In genomic region chr11:50077526-50077925, GRCh38 we compare ENCODE assay signal across 27 cellular contexts. TPM values are rescaled to one million over a fixed set of nuclear protein-coding genes. Genes with fewer than 3 reads are reported as not detected.
DNase-seq lines count a peak whose midpoint lies in the region; TF ChIP-seq lines count a peak whose summit lies in the region.
"Had no signal": no experiment of that assay in that cellular context is flagged by ENCODE, and none has a peak within 500 bp of the region (broad histone marks: within the 10 kb centered on the region; RNA-seq: fewer than 3 reads in every experiment).

No MANE protein-coding gene starts in this region.

- H3K4me2 ChIP-seq in Karpas-422 (ENCODE audit: low read depth, low read length, poor library complexity, severe bottlenecking): no peak overlapping the region
- H3K4me2 ChIP-seq: BLaER1 had no signal

- H3K4me1 Mint-ChIP-seq in IgD-negative memory B cell (no peaks in the 10 kb centered on the region), osteocyte (ENCODE audit: unreplicated experiment) (no peaks in the 10 kb centered on the region)
- H3K4me1 Mint-ChIP-seq: CD14-positive monocyte; CD4-positive, CD25-positive, alpha-beta regulatory T cell; CD8-positive, alpha-beta memory T cell had no signal

- peaks cover 3% of the 10 kb centered on the region for H3K36me3 Mint-ChIP-seq in IgD-negative memory B cell
- H3K36me3 Mint-ChIP-seq in osteocyte (ENCODE audit: unreplicated experiment): no peaks in the 10 kb centered on the region
- H3K36me3 Mint-ChIP-seq: CD14-positive monocyte; CD4-positive, alpha-beta memory T cell; CD4-positive, CD25-positive, alpha-beta regulatory T cell had no signal

- H3K4me3 Mint-ChIP-seq in IgD-negative memory B cell (no peak overlapping the region), osteocyte (ENCODE audit: unreplicated experiment) (no peak overlapping the region)
- H3K4me3 Mint-ChIP-seq: CD14-positive monocyte; CD4-positive, alpha-beta memory T cell; CD4-positive, CD25-positive, alpha-beta regulatory T cell had no signal

- no peaks in the 10 kb centered on the region for H3K27me3 Mint-ChIP-seq in IgD-negative memory B cell
- H3K27me3 Mint-ChIP-seq in osteocyte (ENCODE audit: unreplicated experiment): no peaks in the 10 kb centered on the region
- H3K27me3 Mint-ChIP-seq: CD4-positive, alpha-beta memory T cell; CD4-positive, CD25-positive, alpha-beta regulatory T cell; CD8-positive, alpha-beta memory T cell had no signal

- no peak for TF ChIP-seq CTCF in osteocyte (IDR thresholded peaks at IDR 0.05)
- TF ChIP-seq CTCF in WERI-Rb-1 (IDR thresholded peaks at IDR 0.05; ENCODE audit: low read depth, low read length): no peak

- H3K9me3 Mint-ChIP-seq in IgD-negative memory B cell (peaks cover 0 to 9% (median 5%) of the 10 kb centered on the region in 3 donors), osteocyte (ENCODE audit: unreplicated experiment) (peaks cover 62% of the 10 kb centered on the region)

- peak overlapping the region in 2 of 3 donors; percentile 8 to 11 for H3K27ac Mint-ChIP-seq in IgD-negative memory B cell
- no peak overlapping the region for H3K27ac Mint-ChIP-seq in osteocyte (ENCODE audit: unreplicated experiment)
- H3K27ac Mint-ChIP-seq: CD14-positive monocyte; CD4-positive, alpha-beta memory T cell; CD4-positive, CD25-positive, alpha-beta regulatory T cell; CD8-positive, alpha-beta memory T cell had no signal

- H3K4me3 ChIP-seq in Karpas-422 (ENCODE audit: low read length) (no peak overlapping the region), WERI-Rb-1 (ENCODE audit: low read depth, low read length) (no peak overlapping the region)
- H3K4me3 ChIP-seq: BLaER1, GM12878 had no signal

- H3K27ac ChIP-seq in Karpas-422 (ENCODE audit: low read length) (no peak overlapping the region), WERI-Rb-1 (no peak overlapping the region)
- H3K27ac ChIP-seq: BLaER1 had no signal

- no peaks in the 10 kb centered on the region for H3K9me3 ChIP-seq in Karpas-422 (ENCODE audit: low read length)
- no peaks in the 10 kb centered on the region for H3K9me3 ChIP-seq in WERI-Rb-1 (ENCODE audit: severe bottlenecking)
- H3K9me3 ChIP-seq: BE2C had no signal

- DNase-seq in Karpas-422 (no peak), osteocyte (ENCODE audit: extremely low spot score, unreplicated experiment) (peak; percentile 71), WERI-Rb-1 (no peak)
- no peak for DNase-seq in activated CD4-positive, alpha-beta T cell treated with anti-CD3 and anti-CD28 coated beads for 1 hour
- DNase-seq: 8988T; ACHN; BE2C; C1 segment of cervical spinal cord; CD4-positive, alpha-beta memory T cell; CD4-positive, CD25-positive, alpha-beta regulatory T cell; CD8-positive, alpha-beta memory T cell; COR-L47; DMS 273 treated with DMSO at 0.1 percent for 48 hours; DMS153; DMS53; DMS79; DND-41; EL; GDM1 had no signal

- H3K9ac ChIP-seq in Karpas-422 (ENCODE audit: low read length): no peak overlapping the region
- H3K9ac ChIP-seq: BLaER1 had no signal

- H2AFZ ChIP-seq in Karpas-422 (ENCODE audit: low read length): peak overlapping the region; percentile 81; the same call in 1 of the 2 replicates

- H3K79me2 ChIP-seq in Karpas-422 (ENCODE audit: low read length): no peaks in the 10 kb centered on the region

- H3K27me3 ChIP-seq in Karpas-422 (ENCODE audit: low read length) (no peaks in the 10 kb centered on the region), WERI-Rb-1 (ENCODE audit: insufficient read depth, low read depth, severe bottlenecking) (peaks cover 11% of the 10 kb centered on the region)
- H3K27me3 ChIP-seq: BE2C, BLaER1 had no signal

- H4K20me1 ChIP-seq in Karpas-422 (ENCODE audit: insufficient read depth, low read depth, low read length): no peaks in the 10 kb centered on the region
- H4K20me1 ChIP-seq: BLaER1 had no signal

- H3K9me2 ChIP-seq in Karpas-422 (replicated peaks; ENCODE audit: insufficient read depth, low read length): no peaks in the 10 kb centered on the region

- H3K36me3 ChIP-seq in Karpas-422 (ENCODE audit: insufficient read depth, low read length): no peaks in the 10 kb centered on the region
- no peaks in the 10 kb centered on the region for H3K36me3 ChIP-seq in WERI-Rb-1
- H3K36me3 ChIP-seq: BE2C, BLaER1 had no signal

- H3K4me1 ChIP-seq in Karpas-422 (ENCODE audit: low read length): no peaks in the 10 kb centered on the region
- H3K4me1 ChIP-seq: BE2C, BLaER1 had no signal

RNA-seq across cellular contexts. Expression of gene OR4C45, which starts 44.9 kb away (rescaled TPM):
- not detected for polyA plus RNA-seq in IgD-negative memory B cell
- total RNA-seq in Karpas-422 (2014; rRNA removed; shearing (Covaris generic); ENCODE audit: low replicate concordance): not detected in 2 replicates
- not detected in 2 replicates for total RNA-seq in osteocyte
- total RNA-seq: A673; CD4-positive, alpha-beta memory T cell; CD4-positive, CD25-positive, alpha-beta regulatory T cell; CD8-positive, alpha-beta memory T cell; Daoy; G401; GM12878 had no signal
- polyA plus RNA-seq: AG04450; CD14-positive monocyte; CD4-positive, alpha-beta memory T cell; CD4-positive, CD25-positive, alpha-beta regulatory T cell; CD8-positive, alpha-beta memory T cell; GM12878 had no signal
